ENCODE assay signal across 30 cellular contexts in genomic region chr2:234410526-234410925, GRCh38.
DNase-seq lines count a peak whose midpoint lies in the region; FAIRE-seq lines count a peak whose summit lies in the region.
"Had no signal": no experiment of that assay in that cellular context is flagged by ENCODE, and none has a peak within 500 bp of the region (broad histone marks: within the 10 kb centered on the region; RNA-seq: fewer than 3 reads in every experiment).

No MANE protein-coding gene starts in this region.

- peaks cover 14% of the 10 kb centered on the region for H3K9me3 Mint-ChIP-seq in activated CD4-positive, alpha-beta T cell treated with anti-CD3 and anti-CD28 coated beads, Interleukin-2, amount 10 ng/mL, durations not matched to agents 7 days and 5 days

- CTCF ChIA-PET in activated CD4-positive, alpha-beta T cell treated with anti-CD3 and anti-CD28 coated beads, Interleukin-2, amount 10 ng/mL, durations not matched to agents 7 days and 5 days (lab: Charles Lee): interaction anchor here (1.1 to 2.8 kb wide), 8 partner anchors 15 to 74 kb away, joined by 3 to 8 read pairs (median 4); no protein-coding TSS in a partner anchor

- H3K4me1 ChIP-seq in SJSA1 (replicated peaks) (peaks cover 14% of the 10 kb centered on the region), trophoblast cell (ENCODE audit: control insufficient read depth in 1 of 2, insufficient read depth in 2 of 2, low read length in 2 of 2) (peaks cover 10 to 15% of the 10 kb centered on the region in 2 experiments), small intestine (ENCODE audit: control insufficient read depth in 2 of 2, insufficient read depth in 1 of 2, low read depth in 1 of 2, low read length in 1 of 2) (no peaks in the 10 kb centered on the region)
- H3K4me1 ChIP-seq: lower lobe of right lung, prostate gland, stomach, thyroid gland had no signal

- no CpG with 5 or more reads among the region's 5 CpGs for WGBS in trophoblast cell (ENCODE audit: extremely low coverage, insufficient coverage, insufficient read length)
- WGBS in small intestine, 3 donors: 73 to 78% (median 74%) methylated on average over 5 of the region's 5 CpGs

- H4K8ac ChIP-seq in trophoblast cell (ENCODE audit: low read depth, low read length): peak overlapping the region; percentile 90

- H3K4me3 ChIP-seq in SJSA1 (no peak overlapping the region), trophoblast cell (ENCODE audit: low read depth, low read length) (no peak overlapping the region), small intestine (ENCODE audit: low read depth in 1 of 2, low read length in 2 of 2) (no peak overlapping the region)
- H3K4me3 ChIP-seq: dorsolateral prefrontal cortex, GM23248, K562, lower lobe of right lung, prostate gland, stomach, thyroid gland had no signal

- POLR2A ChIA-PET in activated CD4-positive, alpha-beta T cell treated with anti-CD3 and anti-CD28 coated beads, Interleukin-2, amount 10 ng/mL, durations not matched to agents 7 days and 5 days (lab: Charles Lee): no interaction called here

- peak overlapping the region; percentile 96 for H2BK12ac ChIP-seq in trophoblast cell (ENCODE audit: low read length)

- peak overlapping the region; percentile 51 for H3K18ac ChIP-seq in trophoblast cell (ENCODE audit: low read length)

- no peak for DNase-seq in activated CD4-positive, alpha-beta T cell treated with anti-CD3 and anti-CD28 coated beads, Interleukin-2, amount 10 ng/mL, durations not matched to agents 7 days and 5 days
- DNase-seq in activated CD4-positive, alpha-beta T cell treated with anti-CD3 and anti-CD28 coated beads for 1 hour: no peak
- DNase-seq in SJSA1 (ENCODE audit: low read depth in 1 of 2, low spot score in 2 of 2) (peak in 1 of 2 experiments; percentile 42), iPS-NIHi7 (ENCODE audit: extremely low spot score) (peak; percentile 41), trophoblast cell (no peak), small intestine (no peak), GDM1 (lab: John Stamatoyannopoulos, UW) (no peak)
- DNase-seq in stimulated activated CD4-positive, alpha-beta T cell treated with anti-CD3 and anti-CD28 coated beads, Interleukin-15, amount 100 ng/mL, for 24 hours: no peak
- DNase-seq: activated CD4-positive, alpha-beta memory T cell treated with anti-CD3 and anti-CD28 coated beads, Interleukin-2, amount 10 ng/mL, durations not matched to agents 7 days and 5 days; activated CD4-positive, CD25-positive, alpha-beta regulatory T cell; activated naive CD8-positive, alpha-beta T cell treated with anti-CD3 and anti-CD28 coated beads for 36 hours; activated T-cell treated with anti-CD3 and anti-CD28 coated beads for 4 hours; Calu3; central memory CD4-positive, alpha-beta T cell; dorsolateral prefrontal cortex; GM23248; lower lobe of right lung; MM.1S; NCI-H1417; NCI-H2029 treated with DMSO at 0.1 percent for 48 hours; NCI-H2227 treated with DMSO at 0.1 percent for 48 hours; NCI-H748 treated with DMSO at 0.1 percent for 48 hours; stomach; thyroid gland had no signal

- H4K12ac ChIP-seq in trophoblast cell (ENCODE audit: low read depth, low read length): no peak overlapping the region

- H3K4ac ChIP-seq in trophoblast cell (ENCODE audit: low read depth, low read length): no peak overlapping the region

- H4K91ac ChIP-seq in trophoblast cell (ENCODE audit: low read depth, low read length): peak overlapping the region; percentile 81

- H3K23ac ChIP-seq in trophoblast cell (ENCODE audit: low read length): no peak overlapping the region

- no peaks in the 10 kb centered on the region for H3K9me3 ChIP-seq in SJSA1 (replicated peaks)
- no peaks in the 10 kb centered on the region for H3K9me3 ChIP-seq in trophoblast cell (ENCODE audit: insufficient read depth, low read depth, low read length)
- H3K9me3 ChIP-seq in small intestine (ENCODE audit: control insufficient read depth, low read depth): no peaks in the 10 kb centered on the region
- H3K9me3 ChIP-seq: lower lobe of right lung, neutrophil, prostate gland, stomach, thyroid gland had no signal

- no peak overlapping the region for H3K9ac ChIP-seq in trophoblast cell (ENCODE audit: low read length)
- H3K9ac ChIP-seq: GM23248 had no signal

- peaks cover 5% of the 10 kb centered on the region for H3K79me2 ChIP-seq in trophoblast cell (ENCODE audit: control insufficient read depth, insufficient read depth, low read length, poor library complexity)

- H3K27ac ChIP-seq in SJSA1 (peak overlapping the region; percentile 32; the same call in 1 of the 2 replicates), trophoblast cell (ENCODE audit: low read depth, low read length) (peak overlapping the region; percentile 75), small intestine (ENCODE audit: low read depth in 1 of 2, low read length in 1 of 2) (no peak overlapping the region)
- H3K27ac ChIP-seq: 22Rv1, dorsolateral prefrontal cortex, GM23248, lower lobe of right lung, neutrophil, prostate gland, stomach, thyroid gland had no signal

- no peaks in the 10 kb centered on the region for H3K27me3 ChIP-seq in SJSA1 (replicated peaks)
- H3K27me3 ChIP-seq in trophoblast cell (ENCODE audit: insufficient read depth, low read length): no peaks in the 10 kb centered on the region
- no peaks in the 10 kb centered on the region for H3K27me3 ChIP-seq in small intestine (ENCODE audit: control insufficient read depth in 2 of 2, insufficient read depth in 2 of 2, low read length in 2 of 2)
- H3K27me3 ChIP-seq: neutrophil, thyroid gland had no signal

- H2BK120ac ChIP-seq in trophoblast cell (ENCODE audit: insufficient read depth, low read length, poor library complexity): peak overlapping the region; percentile 98

- no peak overlapping the region for H2AFZ ChIP-seq in trophoblast cell (ENCODE audit: insufficient read depth, low read length, poor library complexity)
- H2AFZ ChIP-seq: GM23248 had no signal

- peaks cover 6% of the 10 kb centered on the region for H3K79me1 ChIP-seq in trophoblast cell (ENCODE audit: low read length)

- H3K36me3 ChIP-seq in SJSA1 (no peaks in the 10 kb centered on the region), trophoblast cell (ENCODE audit: control insufficient read depth in 1 of 2, insufficient read depth in 2 of 2, low read length in 2 of 2) (no peaks in the 10 kb centered on the region), small intestine (ENCODE audit: control insufficient read depth in 2 of 2, insufficient read depth in 2 of 2, low read length in 2 of 2) (no peaks in the 10 kb centered on the region)
- H3K36me3 ChIP-seq: lower lobe of right lung, neutrophil, prostate gland, stomach, thyroid gland had no signal

- no peak overlapping the region for H3K4me3 Mint-ChIP-seq in activated CD4-positive, alpha-beta T cell treated with anti-CD3 and anti-CD28 coated beads, Interleukin-2, amount 10 ng/mL, durations not matched to agents 7 days and 5 days
- H3K4me3 Mint-ChIP-seq: activated CD4-positive, alpha-beta memory T cell treated with anti-CD3 and anti-CD28 coated beads, Interleukin-2, amount 10 ng/mL, durations not matched to agents 7 days and 5 days had no signal

- H3K27me3 Mint-ChIP-seq in activated CD4-positive, alpha-beta T cell treated with anti-CD3 and anti-CD28 coated beads, Interleukin-2, amount 10 ng/mL, durations not matched to agents 7 days and 5 days: no peaks in the 10 kb centered on the region
- H3K27me3 Mint-ChIP-seq: activated CD4-positive, alpha-beta memory T cell treated with anti-CD3 and anti-CD28 coated beads, Interleukin-2, amount 10 ng/mL, durations not matched to agents 7 days and 5 days; activated naive CD8-positive, alpha-beta T cell treated with anti-CD3 and anti-CD28 coated beads for 36 hours had no signal

- peak overlapping the region; percentile 53 for H3K14ac ChIP-seq in trophoblast cell (ENCODE audit: low read length)

- H2BK5ac ChIP-seq in trophoblast cell (ENCODE audit: low read depth, low read length, poor library complexity): peak overlapping the region; percentile 90

- peak overlapping the region; percentile 22 for H3K27ac Mint-ChIP-seq in activated CD4-positive, alpha-beta T cell treated with anti-CD3 and anti-CD28 coated beads, Interleukin-2, amount 10 ng/mL, durations not matched to agents 7 days and 5 days
- H3K27ac Mint-ChIP-seq: activated CD4-positive, alpha-beta memory T cell treated with anti-CD3 and anti-CD28 coated beads, Interleukin-2, amount 10 ng/mL, durations not matched to agents 7 days and 5 days; activated naive CD8-positive, alpha-beta T cell treated with anti-CD3 and anti-CD28 coated beads for 36 hours had no signal

- peaks cover 42% of the 10 kb centered on the region for H3K4me1 Mint-ChIP-seq in activated CD4-positive, alpha-beta T cell treated with anti-CD3 and anti-CD28 coated beads, Interleukin-2, amount 10 ng/mL, durations not matched to agents 7 days and 5 days

- peak overlapping the region; percentile 3 for H3K4me2 ChIP-seq in trophoblast cell (ENCODE audit: low read length)

- peaks cover 20% of the 10 kb centered on the region for H3K36me3 Mint-ChIP-seq in activated CD4-positive, alpha-beta T cell treated with anti-CD3 and anti-CD28 coated beads, Interleukin-2, amount 10 ng/mL, durations not matched to agents 7 days and 5 days (ENCODE audit: low read depth)
- H3K36me3 Mint-ChIP-seq: CD14-positive monocyte had no signal

- H2AK5ac ChIP-seq in trophoblast cell (ENCODE audit: low read length): no peak overlapping the region

- FAIRE-seq in small intestine (lab: Jason Lieb, UNC): no peak
- FAIRE-seq: K562, RCC 7860 had no signal

Comparison
In these comparisons a context has a peak if more than half of its experiments do, and no peak if none do; other contexts are left out.
1. H3K27ac ChIP-seq: peak in SJSA1 (single experiment) and trophoblast cell (single experiment); none in small intestine (0 of 2).